Comparison of ENCODE assay signal across 24 cellular contexts in genomic region chr6:167669553-167669849, GRCh38.
"Had no signal": no experiment of that assay in that cellular context is flagged by ENCODE, and none has a peak within 500 bp of the region (broad histone marks: within the 10 kb centered on the region; RNA-seq: fewer than 3 reads in every experiment).

No MANE protein-coding gene starts in this region.

- ATAC-seq: activated CD4-positive, alpha-beta T cell treated with anti-CD3 and anti-CD28 coated beads for 36 hours; activated T-helper 17 cell treated with anti-CD3 and anti-CD28 coated beads, Interleukin-2, amount 50 U/mL, for 72 hours had no signal

- H3K9ac ChIP-seq: SK-N-SH had no signal

- H3K27ac ChIP-seq: SJCRH30, WERI-Rb-1 had no signal

- H3K27me3 ChIP-seq: MG63, SJCRH30 had no signal

- H3K9me3 ChIP-seq: MG63, SJCRH30, SK-N-SH had no signal

- H3K4me3 ChIP-seq: MG63, SJCRH30 had no signal

- H3K4me2 ChIP-seq: SK-N-SH had no signal

- FAIRE-seq: astrocyte had no signal

- H3K4me1 ChIP-seq: SJCRH30 had no signal

- H3K36me3 ChIP-seq: MG63, SJCRH30, WERI-Rb-1 had no signal

- DNase-seq: activated CD4-positive, alpha-beta memory T cell treated with anti-CD3 and anti-CD28 coated beads, Interleukin-2, amount 10 ng/mL, durations not matched to agents 7 days and 5 days; activated CD4-positive, alpha-beta T cell treated with anti-CD3 and anti-CD28 coated beads for 36 hours; activated CD4-positive, alpha-beta T cell treated with anti-CD3 and anti-CD28 coated beads, Interleukin-2, amount 50 U/mL, for 1 hour; activated gamma-delta T cell; activated naive CD4-positive, alpha-beta T cell treated with anti-CD3 and anti-CD28 coated beads for 36 hours; activated T-cell treated with anti-CD3 and anti-CD28 coated beads for 4 hours; activated T-cell treated with anti-CD3 and anti-CD28 coated beads, Interleukin-2, amount 50 U/mL, for 48 hours; amygdala; MG63; MV-4-11; NCI-H1092 treated with DMSO at 0.1 percent for 48 hours; NCI-H1417 treated with DMSO at 0.1 percent for 48 hours; NCI-H1694; NCI-H2029 treated with DMSO at 0.1 percent for 48 hours; NCI-H345; NCI-H510A; NCI-H526 treated with DMSO at 0.1 percent for 48 hours; NCI-H82; SJCRH30; SK-N-SH; T-helper 1 cell; WERI-Rb-1 had no signal
